ENCODE assay signal across 1 cellular context in the genomic region with DNA sequence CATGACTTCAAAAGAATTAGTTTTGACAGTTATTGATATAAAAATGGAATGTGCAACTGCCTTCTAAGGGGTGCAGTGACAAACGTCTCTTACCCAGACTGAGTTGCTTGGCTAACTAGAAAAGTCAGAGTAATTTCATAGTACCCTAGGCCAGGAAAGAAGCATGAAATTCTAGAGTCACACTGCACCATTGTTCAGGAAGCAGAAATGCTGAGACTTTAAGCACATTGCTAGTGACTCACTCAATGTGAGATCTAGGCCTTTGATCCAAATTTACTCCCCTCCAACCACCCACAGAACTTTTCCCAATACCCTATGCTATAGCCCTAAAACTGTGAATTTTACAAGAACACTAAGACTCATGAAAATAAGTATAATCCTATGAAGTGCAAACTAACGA.
TF ChIP-seq lines count a peak whose summit lies in the region.

No MANE protein-coding gene starts in this region.

TF ChIP-seq in IMR-90, 13 proteins besides CTCF, POLR2A, EP300 and RAD21 (continued from another document):
- TF ChIP-seq FOS (IDR thresholded peaks at IDR 0.05; ENCODE audit: low read depth, low read length) (no peak), RFX5 (IDR thresholded peaks at IDR 0.05; ENCODE audit: low read depth, low read length) (no peak), SMC3 (IDR thresholded peaks at IDR 0.05; ENCODE audit: low read depth, low read length) (no peak), CEBPB (IDR thresholded peaks at IDR 0.05; ENCODE audit: low read depth, low read length) (no peak), MXI1 (IDR thresholded peaks at IDR 0.05; ENCODE audit: borderline replicate concordance, low read depth, low read length) (no peak), MAZ (IDR thresholded peaks at IDR 0.05; ENCODE audit: borderline replicate concordance, low read depth, low read length) (no peak), CHD1 (IDR thresholded peaks at IDR 0.05; ENCODE audit: low read depth, low read length) (no peak), RCOR1 (IDR thresholded peaks at IDR 0.05; ENCODE audit: insufficient replicate concordance, low read length) (no peak)
- TF ChIP-seq, protein P1, sequence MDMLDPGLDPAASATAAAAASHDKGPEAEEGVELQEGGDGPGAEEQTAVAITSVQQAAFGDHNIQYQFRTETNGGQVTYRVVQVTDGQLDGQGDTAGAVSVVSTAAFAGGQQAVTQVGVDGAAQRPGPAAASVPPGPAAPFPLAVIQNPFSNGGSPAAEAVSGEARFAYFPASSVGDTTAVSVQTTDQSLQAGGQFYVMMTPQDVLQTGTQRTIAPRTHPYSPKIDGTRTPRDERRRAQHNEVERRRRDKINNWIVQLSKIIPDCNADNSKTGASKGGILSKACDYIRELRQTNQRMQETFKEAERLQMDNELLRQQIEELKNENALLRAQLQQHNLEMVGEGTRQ (IDR thresholded peaks at IDR 0.05; ENCODE audit: low read depth, low read length), result no peak
TF ChIP-seq in IMR-90: peak in this region for 0.
